In genomic region chr17:81863833-81864768, GRCh38 we compare ENCODE assay signal across 11 cellular contexts. TPM values are rescaled to one million over a fixed set of nuclear protein-coding genes. Genes with fewer than 3 reads are reported as not detected.
DNase-seq lines count a peak whose midpoint lies in the region; TF ChIP-seq lines count a peak whose summit lies in the region.
"Had no signal": no experiment of that assay in that cellular context is flagged by ENCODE, and none has a peak within 500 bp of the region (broad histone marks: within the 10 kb centered on the region; RNA-seq: fewer than 3 reads in every experiment).

No MANE protein-coding gene starts in this region.

- no peak for TF ChIP-seq CTCF in C4-2B (conservative IDR thresholded peaks at IDR 0.05)
- TF ChIP-seq CTCF in H9 (conservative IDR thresholded peaks at IDR 0.05): peak; percentile 38; the same call in 2 of the 3 replicates

- no peak overlapping the region for H2BK20ac ChIP-seq in H9 (ENCODE audit: low read depth, low read length, poor library complexity, severe bottlenecking)

- H3K18ac ChIP-seq in H9 (ENCODE audit: insufficient read length, low read depth, low read length): no peak overlapping the region

- H4K20me1 ChIP-seq in H9 (ENCODE audit: control insufficient read depth, insufficient read depth, insufficient read length): no peaks in the 10 kb centered on the region

- peaks cover 3% of the 10 kb centered on the region; the same call in 1 of the 2 replicates for H3K4me1 ChIP-seq in H9 (ENCODE audit: insufficient read depth, low read length)
- H3K4me1 ChIP-seq in muscle layer of duodenum (ENCODE audit: control insufficient read depth in 1 of 2, insufficient read depth in 2 of 2, low read length in 2 of 2): peaks cover 4 to 63% of the 10 kb centered on the region in 2 donors

- no peak overlapping the region for H3K27ac Mint-ChIP-seq in H9
- peak overlapping the region; percentile 22 for H3K27ac Mint-ChIP-seq in activated naive CD8-positive, alpha-beta T cell

- H3K27me3 ChIP-seq in H9 (ENCODE audit: insufficient read depth, low read length) (no peaks in the 10 kb centered on the region), muscle layer of duodenum (ENCODE audit: low read depth, low read length) (no peaks in the 10 kb centered on the region)
- H3K27me3 ChIP-seq: vagina had no signal

- no peak overlapping the region for H2BK15ac ChIP-seq in H9 (ENCODE audit: low read depth, low read length)

- peaks cover 19 to 34% of the 10 kb centered on the region in 2 experiments for H3K4me1 Mint-ChIP-seq in H9
- H3K4me1 Mint-ChIP-seq in activated naive CD8-positive, alpha-beta T cell (ENCODE audit: low read depth): peaks cover 30% of the 10 kb centered on the region

- H3K36me3 Mint-ChIP-seq in H9 (ENCODE audit: insufficient read depth in 1 of 3, low read depth in 3 of 3): peaks cover 13 to 35% (median 35%) of the 10 kb centered on the region in 3 experiments; a peak in 6 of 7 replicates
- H3K36me3 Mint-ChIP-seq in activated naive CD8-positive, alpha-beta T cell: peaks cover 9% of the 10 kb centered on the region

- H2BK5ac ChIP-seq in H9 (ENCODE audit: insufficient read length, low read length): no peak overlapping the region

- H3K14ac ChIP-seq in H9 (ENCODE audit: insufficient read depth, low read length): no peak overlapping the region

- H3K79me1 ChIP-seq in H9 (ENCODE audit: insufficient read depth, low read depth, low read length, poor library complexity, severe bottlenecking): peaks cover 8% of the 10 kb centered on the region

- H4K8ac ChIP-seq in H9 (replicated peaks; ENCODE audit: insufficient read length, low read depth, low read length): no peak overlapping the region

- no peak overlapping the region for H3K4ac ChIP-seq in H9 (ENCODE audit: low read depth, low read length)

- no CpG with 5 or more reads among the region's 9 CpGs for WGBS in H9 (ENCODE audit: extremely low coverage, insufficient read length, low lambda C conversion rate)

- peaks cover 0 to 3% of the 10 kb centered on the region in 2 experiments; a peak in 1 of 5 replicates for H3K9me3 Mint-ChIP-seq in H9
- H3K9me3 Mint-ChIP-seq in activated naive CD8-positive, alpha-beta T cell (ENCODE audit: low read depth): no peaks in the 10 kb centered on the region

- peaks cover 0 to 31% of the 10 kb centered on the region in 2 donors for H3K36me3 ChIP-seq in muscle layer of duodenum (ENCODE audit: control insufficient read depth in 1 of 2, insufficient read depth in 2 of 2, low read length in 2 of 2)

- no peak overlapping the region for H3K4me2 ChIP-seq in H9 (ENCODE audit: insufficient read depth, insufficient read length, low read length)

- no peak overlapping the region for H3K23ac ChIP-seq in H9 (ENCODE audit: insufficient read length, low read depth, low read length)

- no peak overlapping the region for H3K9ac ChIP-seq in H9 (ENCODE audit: extremely low read depth, insufficient read length, low read length)

- peaks cover 2% of the 10 kb centered on the region for H3K27me3 Mint-ChIP-seq in H9 (ENCODE audit: low read depth)
- no peaks in the 10 kb centered on the region for H3K27me3 Mint-ChIP-seq in activated naive CD8-positive, alpha-beta T cell

- H2BK120ac ChIP-seq in H9 (ENCODE audit: low read depth, low read length, poor library complexity, severe bottlenecking): no peak overlapping the region

- no peak overlapping the region for H3K4me3 ChIP-seq in muscle layer of duodenum (ENCODE audit: low read depth in 1 of 2, low read length in 2 of 2)
- H3K4me3 ChIP-seq: vagina had no signal

- no peak overlapping the region for H2AK5ac ChIP-seq in H9 (ENCODE audit: insufficient read length, low read length)

- no peak overlapping the region for H3K56ac ChIP-seq in H9 (ENCODE audit: insufficient read length, low read depth, low read length)

- no peak overlapping the region for H3T11ph ChIP-seq in H9 (ENCODE audit: low read length)

- H2AFZ ChIP-seq in H9 (ENCODE audit: low read length): no peak overlapping the region

- peaks cover 8% of the 10 kb centered on the region; the same call in 1 of the 2 replicates for H3K79me2 ChIP-seq in H9 (ENCODE audit: insufficient read depth, low read length)

- DNase-seq in H9 (peak; percentile 71), cerebellar nuclear complex (lab: John Stamatoyannopoulos, UW) (no peak), NCI-H510A treated with DMSO at 0.1 percent for 48 hours (lab: John Stamatoyannopoulos, UW) (no peak), NCI-H1092 (lab: John Stamatoyannopoulos, UW) (no peak), NCI-H345 treated with DMSO at 0.1 percent for 48 hours (lab: John Stamatoyannopoulos, UW; ENCODE audit: unreplicated experiment) (no peak)
- DNase-seq: foreskin melanocyte had no signal

- H3K23me2 ChIP-seq in H9 (ENCODE audit: insufficient read length, low read depth, low read length, poor library complexity, severe bottlenecking): peaks cover 10% of the 10 kb centered on the region

- no peak overlapping the region for H4K5ac ChIP-seq in H9 (ENCODE audit: insufficient read length, low read depth, low read length)

- H2BK12ac ChIP-seq in H9 (ENCODE audit: insufficient read length, low read depth, low read length): no peak overlapping the region

- H4K91ac ChIP-seq in H9 (ENCODE audit: insufficient read length, low read depth, low read length): no peak overlapping the region

- H3K9me3 ChIP-seq in H9 (ENCODE audit: control insufficient read depth, low read depth, low read length): no peaks in the 10 kb centered on the region
- H3K9me3 ChIP-seq in muscle layer of duodenum (ENCODE audit: control insufficient read depth in 1 of 2, low read length in 2 of 2): no peaks in the 10 kb centered on the region
- H3K9me3 ChIP-seq: vagina had no signal

- H3K4me3 Mint-ChIP-seq in H9: no peak overlapping the region; a peak in 1 of 5 replicates
- H3K4me3 Mint-ChIP-seq in activated naive CD8-positive, alpha-beta T cell: peak overlapping the region; percentile 84

- H3K27ac ChIP-seq in C4-2B (peak overlapping the region; percentile 100; the same call in 1 of the 2 replicates), H9 (ENCODE audit: insufficient read length, low read depth, low read length) (no peak overlapping the region), muscle layer of duodenum (ENCODE audit: low read length) (peak overlapping the region; percentile 69)
- H3K27ac ChIP-seq: vagina had no signal

RNA-seq across cellular contexts. Expression of gene P4HB, which starts 3.8 kb away (rescaled TPM):
- total RNA-seq in H9 (2021): 364 and 366 TPM in 2 replicates

RNA-seq across cellular contexts. Expression of gene ARHGDIA, which starts 7.0 kb away (rescaled TPM):
- 247 and 255 TPM in 2 replicates for total RNA-seq in H9 (2021)

RNA-seq across cellular contexts. Expression of gene ALYREF, which starts 27.3 kb away (rescaled TPM):
- total RNA-seq in H9 (2021): 212 and 219 TPM in 2 replicates

RNA-seq across cellular contexts. Expression of gene ANAPC11, which starts 27.4 kb away (rescaled TPM):
- total RNA-seq in H9 (2021): 197 and 208 TPM in 2 replicates

RNA-seq across cellular contexts. Expression of gene PPP1R27, which starts 29.3 kb away (rescaled TPM):
- total RNA-seq in H9 (2021): 0.15 and 0.22 TPM in 2 replicates
- total RNA-seq: mucosa of gallbladder, vagina had no signal
